ENCODE assay signal across 9 cellular contexts in the genomic region with DNA sequence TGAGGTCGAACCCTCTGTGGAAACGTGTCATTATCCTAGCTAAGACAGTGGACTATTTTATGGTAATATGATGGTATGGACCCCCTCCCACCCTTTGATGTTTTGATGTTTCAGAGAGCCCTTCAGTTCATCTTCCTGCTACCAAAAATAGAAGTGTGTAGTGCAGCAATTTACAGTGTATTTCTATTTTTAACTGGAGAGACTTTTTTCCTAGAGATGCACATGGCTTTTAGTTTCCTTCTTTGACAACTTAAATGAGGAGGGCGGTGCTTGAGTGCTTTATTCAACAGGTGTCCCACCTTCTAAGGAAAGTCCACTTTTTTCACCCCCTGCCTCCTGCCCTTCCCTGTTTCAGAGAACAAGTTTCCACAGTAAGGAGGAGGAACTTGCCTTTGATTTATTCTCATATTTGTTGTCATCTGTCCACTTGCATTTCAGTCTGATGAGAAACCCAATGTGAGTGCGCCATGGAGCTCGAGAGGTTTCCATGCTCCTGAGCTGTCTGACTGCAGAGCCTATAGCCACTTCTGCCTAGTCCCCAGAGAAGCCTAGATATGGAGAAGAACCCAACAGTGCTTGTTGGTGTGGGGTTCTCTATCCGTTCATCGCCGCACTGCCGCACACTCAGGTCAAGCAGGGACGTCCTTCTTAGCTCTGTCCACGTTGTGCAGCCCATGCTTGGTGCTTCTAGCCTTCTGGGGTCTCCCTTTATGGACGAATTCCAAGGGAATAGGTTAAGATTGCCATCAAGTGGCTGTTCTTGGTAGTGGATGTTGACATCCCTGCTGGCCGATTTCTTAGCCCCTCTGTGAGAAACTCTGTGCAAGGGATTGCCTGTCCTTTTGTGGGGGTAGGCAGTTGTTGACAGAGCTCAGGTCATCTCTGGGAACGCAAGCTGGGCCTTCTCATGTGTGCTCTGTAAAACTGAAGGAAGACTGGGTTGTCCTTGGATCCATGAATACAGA.
DNase-seq lines count a peak whose midpoint lies in the region; ATAC-seq and TF ChIP-seq lines count a peak whose summit lies in the region.
"Had no signal": no experiment of that assay in that cellular context is flagged by ENCODE, and none has a peak within 500 bp of the region (broad histone marks: within the 10 kb centered on the region; RNA-seq: fewer than 3 reads in every experiment).

No MANE protein-coding gene starts in this region.

- ATAC-seq in left lobe of liver (peak; percentile 33), aorta (ENCODE audit: low FRiP score) (peak; percentile 41)

- POLR2A ChIA-PET in GM10248 (lab: Yijun Ruan, JAX): no interaction called here
- POLR2A ChIA-PET in CD4-positive, alpha-beta memory T cell (lab: Charles Lee; ENCODE audit: partially characterized antibody): no interaction called here

- peak; percentile 49 for TF ChIP-seq CTCF in GM10248 (IDR thresholded peaks at IDR 0.05; ENCODE audit: control extremely low read depth, extremely low read depth, low read depth, missing control alignments)

- DNase-seq in AG08395 (ENCODE audit: low spot score): peak; percentile 53
- peak; percentile 60 for DNase-seq in GM10248 (ENCODE audit: extremely low spot score)
- DNase-seq in NCI-H446 treated with DMSO at 0.1 percent for 48 hours (lab: John Stamatoyannopoulos, UW): peak; percentile 27
- DNase-seq in brain pericyte (ENCODE audit: low read depth, low spot score): peak; percentile 32
- no peak for DNase-seq in left lobe of liver (ENCODE audit: low spot score)
- no peak for DNase-seq in aorta
- DNase-seq in CD4-positive, alpha-beta memory T cell: no peak
- DNase-seq in NCI-H2107 (lab: John Stamatoyannopoulos, UW): no peak

- WGBS in aorta, 2 donors: 38 to 40% methylated on average over 14 of the region's 14 CpGs

- no peaks in the 10 kb centered on the region for H3K27me3 Mint-ChIP-seq in CD4-positive, alpha-beta memory T cell
- H3K27me3 Mint-ChIP-seq: IgD-negative memory B cell had no signal

- no peak overlapping the region for H3K4me3 ChIP-seq in aorta (ENCODE audit: low read length in 2 of 2)
- H3K4me3 ChIP-seq in CD4-positive, alpha-beta memory T cell (ENCODE audit: low read length in 2 of 2): no peak overlapping the region

- H3K4me3 Mint-ChIP-seq in CD4-positive, alpha-beta memory T cell: peak overlapping the region in 1 of 8 donors; percentile 23

- H3K36me3 ChIP-seq in aorta (ENCODE audit: control insufficient read depth in 1 of 2, insufficient read depth in 2 of 2, low read length in 1 of 2): no peaks in the 10 kb centered on the region
- no peaks in the 10 kb centered on the region for H3K36me3 ChIP-seq in CD4-positive, alpha-beta memory T cell (ENCODE audit: insufficient read depth, low read length)

- H3K27ac Mint-ChIP-seq in CD4-positive, alpha-beta memory T cell: peak overlapping the region in 1 of 7 donors; percentile 47
- H3K27ac Mint-ChIP-seq: IgD-negative memory B cell had no signal

- H3K4me1 ChIP-seq in aorta (ENCODE audit: control insufficient read depth in 1 of 2, insufficient read depth in 2 of 2, low read length in 2 of 2): no peaks in the 10 kb centered on the region
- H3K4me1 ChIP-seq in CD4-positive, alpha-beta memory T cell (ENCODE audit: insufficient read depth, low read length): peaks cover 37% of the 10 kb centered on the region

- CTCF ChIA-PET in GM10248 (lab: Yijun Ruan, JAX): interaction anchor here (0.7 to 5.5 kb wide), 28 partner anchors 8 to 1179 kb away, joined by 3 to 78 read pairs (median 4); no protein-coding TSS in a partner anchor
- CTCF ChIA-PET in CD4-positive, alpha-beta memory T cell (lab: Charles Lee; ENCODE audit: partially characterized antibody): interaction anchor here (0.6 to 1.8 kb wide), 7 partner anchors 10 to 170 kb away, joined by 3 to 5 read pairs (median 3); no protein-coding TSS in a partner anchor

- intact Hi-C loops in aorta (cut with DNase I): no loop called here
- intact Hi-C loops in CD4-positive, alpha-beta memory T cell (cut with micrococcal nuclease): no loop called here

- peaks cover 44 to 80% (median 55%) of the 10 kb centered on the region in 4 donors for H3K4me1 Mint-ChIP-seq in CD4-positive, alpha-beta memory T cell

- no peaks in the 10 kb centered on the region for H3K27me3 ChIP-seq in aorta (ENCODE audit: control insufficient read depth in 1 of 2, insufficient read depth in 2 of 2, low read length in 1 of 2)
- H3K27me3 ChIP-seq in CD4-positive, alpha-beta memory T cell (ENCODE audit: insufficient read depth, low read length): no peaks in the 10 kb centered on the region

- no peak overlapping the region for H3K27ac ChIP-seq in aorta (ENCODE audit: low read depth in 1 of 2, low read length in 2 of 2)
- H3K27ac ChIP-seq in CD4-positive, alpha-beta memory T cell (ENCODE audit: low read depth, low read length): no peak overlapping the region

- H3K9me3 Mint-ChIP-seq in CD4-positive, alpha-beta memory T cell: no peaks in the 10 kb centered on the region
- H3K9me3 Mint-ChIP-seq: IgD-negative memory B cell had no signal

- H3K36me3 Mint-ChIP-seq in CD4-positive, alpha-beta memory T cell: peaks cover 2 to 12% of the 10 kb centered on the region in 2 donors

- no peaks in the 10 kb centered on the region for H3K9me3 ChIP-seq in aorta (ENCODE audit: control insufficient read depth, low read length)
- H3K9me3 ChIP-seq in CD4-positive, alpha-beta memory T cell (ENCODE audit: control insufficient read depth in 1 of 2, low read length in 2 of 2): no peaks in the 10 kb centered on the region

Comparison
In these comparisons a context has a peak if more than half of its experiments do, and no peak if none do; other contexts are left out.
1. DNase-seq: peak in AG08395 (single experiment), GM10248 (single experiment), NCI-H446 treated with DMSO at 0.1 percent for 48 hours (single experiment) and brain pericyte (single experiment); none in left lobe of liver (single experiment), aorta (0 of 2), CD4-positive, alpha-beta memory T cell (0 of 5) and NCI-H2107 (single experiment).